Comparison of ENCODE assay signal across 34 cellular contexts in the genomic region with DNA sequence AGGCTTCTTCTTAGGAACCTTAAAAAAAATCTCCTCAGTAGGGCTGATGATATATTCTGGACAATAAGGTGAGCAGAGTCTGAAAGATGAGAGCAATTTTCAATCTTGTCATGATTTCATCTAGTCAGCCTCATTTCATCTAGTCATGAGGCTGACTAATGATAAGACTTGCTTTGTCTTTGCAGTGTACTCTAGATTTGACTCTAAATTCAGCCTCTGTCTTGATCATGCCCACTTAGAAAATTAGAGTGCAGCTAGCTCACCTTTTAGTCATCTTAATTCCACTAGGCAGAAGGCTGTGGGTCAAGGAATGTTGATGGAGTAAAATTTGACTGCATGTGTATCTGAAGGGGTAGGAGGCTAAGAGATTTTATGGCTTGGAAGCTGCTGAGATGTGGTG. TPM values are rescaled to one million over a fixed set of nuclear protein-coding genes. Genes with fewer than 3 reads are reported as not detected.
A peak's percentile ranks its signal among the peaks of the same experiment; 100 is the strongest.
DNase-seq lines count a peak whose midpoint lies in the region; ATAC-seq and TF ChIP-seq lines count a peak whose summit lies in the region.
"Had no signal": no experiment of that assay in that cellular context is flagged by ENCODE, and none has a peak within 500 bp of the region (broad histone marks: within the 10 kb centered on the region; RNA-seq: fewer than 3 reads in every experiment).

No MANE protein-coding gene starts in this region.

- H3K27ac Mint-ChIP-seq in HFFc6 = no peak overlapping the region
- H3K27ac Mint-ChIP-seq: immature natural killer cell; mesothelial cell of epicardium; T-helper 2 cell treated with Interferon-gamma antibody and Interleukin-4, amounts not matched to agents 5 μg/mL and 100 μg/mL, for 36 hours had no signal

- H3K4me3 ChIP-seq in HCT116 (replicated peaks in 1 of 2; ENCODE audit: low read depth in 1 of 2, low read length in 2 of 2) = peak overlapping the region; percentile 11 to 57
- H3K4me3 ChIP-seq in RWPE2 (ENCODE audit: severe bottlenecking) = no peak overlapping the region
- H3K4me3 ChIP-seq in ovary = no peak overlapping the region
- H3K4me3 ChIP-seq: gastrocnemius medialis, hepatocyte, testis had no signal

- no peak overlapping the region for H2AFZ ChIP-seq in HCT116 (ENCODE audit: low read depth, low read length, poor library complexity, severe bottlenecking)
- H2AFZ ChIP-seq: hepatocyte had no signal

- H3K36me3 ChIP-seq in HCT116 (ENCODE audit: control insufficient read depth in 1 of 2, insufficient read depth in 2 of 2, low read length in 2 of 2) (no peaks in the 10 kb centered on the region), RWPE2 (ENCODE audit: low read depth) (peaks cover 4% of the 10 kb centered on the region; the same call in 1 of the 2 replicates), ovary (no peaks in the 10 kb centered on the region)
- H3K36me3 ChIP-seq: gastrocnemius medialis, left lung, vagina, WERI-Rb-1 had no signal

- no peak for TF ChIP-seq EP300 in ovary (IDR thresholded peaks at IDR 0.05)

- H3K4me2 ChIP-seq in HCT116 (ENCODE audit: low read length) = peak overlapping the region; percentile 68
- H3K4me2 ChIP-seq: hepatocyte had no signal

- H3K79me2 ChIP-seq in HCT116 (ENCODE audit: insufficient read depth, low read length) = peaks cover 70% of the 10 kb centered on the region
- H3K79me2 ChIP-seq: hepatocyte had no signal

- TF ChIP-seq RAD21 in HCT116 (IDR thresholded peaks at IDR 0.05; ENCODE audit: low read depth) = no peak

- ATAC-seq in HCT116 (no peak), RWPE2 (ENCODE audit: low read depth) (peak; percentile 50), GM19351 (IDR thresholded peaks at IDR 0.05; ENCODE audit: unreplicated experiment) (no peak)
- ATAC-seq: esophagus mucosa; gastrocnemius medialis; left lung; naive thymus-derived CD8-positive, alpha-beta T cell; SK-N-SH treated with all-trans-retinoic acid at 6 μM for 48 hours had no signal

- H3K27me3 Mint-ChIP-seq in HFFc6 (ENCODE audit: insufficient read depth) = peaks cover 7% of the 10 kb centered on the region

- H3K27ac ChIP-seq in 22Rv1 = peak overlapping the region; percentile 14; the same call in 1 of the 2 replicates
- H3K27ac ChIP-seq in HCT116 (ENCODE audit: low read depth, low read length) = no peak overlapping the region
- peak overlapping the region; percentile 64 for H3K27ac ChIP-seq in RWPE2 (ENCODE audit: poor library complexity, severe bottlenecking)
- peak overlapping the region; percentile 99 for H3K27ac ChIP-seq in epithelial cell of prostate
- no peak overlapping the region for H3K27ac ChIP-seq in ovary
- H3K27ac ChIP-seq: gastrocnemius medialis, hepatocyte, left lung, testis, vagina, WERI-Rb-1 had no signal

- H3K9ac ChIP-seq in HCT116 (ENCODE audit: low read length) = peak overlapping the region; percentile 68

- no peaks in the 10 kb centered on the region for H3K27me3 ChIP-seq in HCT116 (ENCODE audit: insufficient read depth, low read length)
- no peaks in the 10 kb centered on the region for H3K27me3 ChIP-seq in RWPE2 (ENCODE audit: insufficient read depth, poor library complexity, severe bottlenecking)
- H3K27me3 ChIP-seq in ovary = no peaks in the 10 kb centered on the region
- H3K27me3 ChIP-seq: gastrocnemius medialis, hepatocyte, left lung, testis, vagina had no signal

- RAD21 ChIA-PET in HCT116 (lab: Charles Lee; ENCODE audit: low non-redundant PET in 1 of 2, low total read pairs in 2 of 2, uncharacterized antibody in 2 of 2, unreplicated experiment in 2 of 2) = interaction anchor here in 1 of 2 experiments (0.7 kb wide), 1 partner anchor 20 kb away, joined by 3 read pairs; no protein-coding TSS in a partner anchor

- TF ChIP-seq CTCF in 22Rv1 (IDR thresholded peaks at IDR 0.05) (no peak), HCT116 (IDR thresholded peaks at IDR 0.05 in 2 of 3, conservative IDR thresholded peaks at IDR 0.05 in 1 of 3; ENCODE audit: borderline replicate concordance in 1 of 3, insufficient read depth in 1 of 3, low read depth in 2 of 3, low read length in 2 of 3) (no peak), RWPE2 (IDR thresholded peaks at IDR 0.05; ENCODE audit: poor library complexity, severe bottlenecking) (no peak), HFFc6 (IDR thresholded peaks at IDR 0.05) (no peak), ovary (IDR thresholded peaks at IDR 0.05) (no peak)

- no peak overlapping the region for H3K4me3 Mint-ChIP-seq in HFFc6
- H3K4me3 Mint-ChIP-seq: immature natural killer cell; mesothelial cell of epicardium; naive thymus-derived CD8-positive, alpha-beta T cell; T-helper 2 cell treated with Interferon-gamma antibody and Interleukin-4, amounts not matched to agents 5 μg/mL and 100 μg/mL, for 36 hours had no signal

- H3K9me3 Mint-ChIP-seq in HFFc6 = no peaks in the 10 kb centered on the region
- H3K9me3 Mint-ChIP-seq: immature natural killer cell; mesothelial cell of epicardium; naive thymus-derived CD8-positive, alpha-beta T cell; T-helper 2 cell treated with Interferon-gamma antibody and Interleukin-4, amounts not matched to agents 5 μg/mL and 100 μg/mL, for 36 hours had no signal

- H3K9me2 ChIP-seq in HCT116 (ENCODE audit: insufficient read depth) = no peaks in the 10 kb centered on the region

- no TSS peak for BruUV-seq in HCT116 (replicated peaks; lab: Mats Ljungman, UMichigan)

- intact Hi-C loops in HCT116 (cut with micrococcal nuclease) = no loop called here
- intact Hi-C loops in ovary (cut with DNase I) = no loop called here

- TF ChIP-seq POLR2A in HCT116 (IDR thresholded peaks at IDR 0.05; ENCODE audit: borderline replicate concordance, extremely low read depth, insufficient read depth, insufficient read length) = no peak
- TF ChIP-seq POLR2A in ovary (IDR thresholded peaks at IDR 0.05) = no peak

- peaks cover 4 to 89% of the 10 kb centered on the region in 2 experiments; a peak in 3 of 4 replicates for H3K4me1 ChIP-seq in HCT116 (ENCODE audit: control insufficient read depth in 1 of 2, insufficient read depth in 2 of 2, low read length in 2 of 2)
- H3K4me1 ChIP-seq in RWPE2 (ENCODE audit: insufficient read depth, poor library complexity, severe bottlenecking) = peaks cover 55% of the 10 kb centered on the region
- no peaks in the 10 kb centered on the region for H3K4me1 ChIP-seq in ovary (ENCODE audit: insufficient read depth)
- H3K4me1 ChIP-seq: Caco-2, gastrocnemius medialis, left lung, testis had no signal

- POLR2A ChIA-PET in HCT116 (lab: Charles Lee) = interaction anchor here (0.9 kb wide), 1 partner anchor 12 kb away, joined by 4 read pairs; no protein-coding TSS in a partner anchor

- H3K4me1 Mint-ChIP-seq in HFFc6 (ENCODE audit: low read depth) = peaks cover 46% of the 10 kb centered on the region

- DNase-seq in HCT116 (ENCODE audit: low read depth, low spot score) (no peak), RWPE2 (ENCODE audit: low spot score) (no peak), epithelial cell of prostate (ENCODE audit: low read depth, low spot score) (no peak), HFFc6 (no peak), ovary (no peak)
- no peak for DNase-seq in effector CD8-positive, alpha-beta T cell (lab: John Stamatoyannopoulos, UW)
- DNase-seq: ACHN; activated CD8-positive, alpha-beta memory T cell treated with anti-CD3 and anti-CD28 coated beads, Interleukin-2, amount 50 U/mL, for 48 hours; activated effector memory CD4-positive, alpha-beta T cell treated with Interleukin-2 at 50 U/mL for 16 hours; Caco-2; cerebellar nuclear complex; DND-41; gastrocnemius medialis; immature natural killer cell; left lung; naive thymus-derived CD8-positive, alpha-beta T cell; NCI-H1092; NCI-H1930; NCI-H82; retina; small intestine; stimulated activated CD4-positive, alpha-beta T cell treated with anti-CD3 and anti-CD28 coated beads, Interleukin-1b, Interleukin-23, amount 100 ng/mL, for 48 hours; testis; WERI-Rb-1 had no signal

- no peaks in the 10 kb centered on the region for H3K36me3 Mint-ChIP-seq in HFFc6 (ENCODE audit: low read depth)
- H3K36me3 Mint-ChIP-seq: immature natural killer cell; mesothelial cell of epicardium; naive thymus-derived CD8-positive, alpha-beta T cell had no signal

- H4K20me1 ChIP-seq in HCT116 (ENCODE audit: insufficient read depth) = no peaks in the 10 kb centered on the region

- H3K9me3 ChIP-seq in HCT116 (ENCODE audit: control insufficient read depth in 1 of 2, insufficient read depth in 1 of 2, low read depth in 1 of 2, low read length in 2 of 2) (no peaks in the 10 kb centered on the region), RWPE2 (ENCODE audit: severe bottlenecking) (no peaks in the 10 kb centered on the region), ovary (no peaks in the 10 kb centered on the region)
- H3K9me3 ChIP-seq: Caco-2, gastrocnemius medialis, left lung, testis, vagina had no signal

- CTCF ChIA-PET in HCT116 (lab: Charles Lee) = no interaction called here

TF ChIP-seq in HCT116, 20 proteins besides CTCF, POLR2A, EP300 and RAD21:
- TF ChIP-seq FOSL1 (IDR thresholded peaks at IDR 0.05; ENCODE audit: low read depth) (0 out of 2 replicates have a peak, but pooled peaks have one; percentile 13), EZH2 (IDR thresholded peaks at IDR 0.05) (no peak), ELF1 (IDR thresholded peaks at IDR 0.05; ENCODE audit: borderline replicate concordance, low read depth) (no peak)
- TF ChIP-seq, protein P1, sequence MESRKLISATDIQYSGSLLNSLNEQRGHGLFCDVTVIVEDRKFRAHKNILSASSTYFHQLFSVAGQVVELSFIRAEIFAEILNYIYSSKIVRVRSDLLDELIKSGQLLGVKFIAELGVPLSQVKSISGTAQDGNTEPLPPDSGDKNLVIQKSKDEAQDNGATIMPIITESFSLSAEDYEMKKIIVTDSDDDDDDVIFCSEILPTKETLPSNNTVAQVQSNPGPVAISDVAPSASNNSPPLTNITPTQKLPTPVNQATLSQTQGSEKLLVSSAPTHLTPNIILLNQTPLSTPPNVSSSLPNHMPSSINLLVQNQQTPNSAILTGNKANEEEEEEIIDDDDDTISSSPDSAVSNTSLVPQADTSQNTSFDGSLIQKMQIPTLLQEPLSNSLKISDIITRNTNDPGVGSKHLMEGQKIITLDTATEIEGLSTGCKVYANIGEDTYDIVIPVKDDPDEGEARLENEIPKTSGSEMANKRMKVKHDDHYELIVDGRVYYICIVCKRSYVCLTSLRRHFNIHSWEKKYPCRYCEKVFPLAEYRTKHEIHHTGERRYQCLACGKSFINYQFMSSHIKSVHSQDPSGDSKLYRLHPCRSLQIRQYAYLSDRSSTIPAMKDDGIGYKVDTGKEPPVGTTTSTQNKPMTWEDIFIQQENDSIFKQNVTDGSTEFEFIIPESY (IDR thresholded peaks at IDR 0.05; ENCODE audit: extremely low read depth, insufficient replicate concordance, low read length) = no peak

RNA-seq across cellular contexts. Expression of a gene that starts 5.5 kb away (rescaled TPM):
- total RNA-seq in HCT116 (2021; ENCODE audit: unreplicated experiment) (51.5 TPM), ovary (100 to 1,000 TPM in 1 of 7 donors, 10 to 100 TPM in 1, 1 to 10 TPM in 3, under 1 TPM in 1, not detected in 1; 0.35 to 102 (median 9.0) TPM)
- 58.5 and 60.4 TPM in 2 replicates for polyA plus RNA-seq in HCT116 (2012)
- under 1 TPM in 1 of 6 experiments, not detected in 5; 0.09 TPM for total RNA-seq in HFFc6 (2021; fragmentation: NEBNext Ultra II Directional; extraction: Animal tissue kit (Norgen Biotek cat#: 25700))
- polyA plus RNA-seq in ovary = under 1 TPM; 0.06 to 0.13 TPM
- total RNA-seq: LHCN-M2; naive thymus-derived CD8-positive, alpha-beta T cell had no signal
- polyA plus RNA-seq: BJ; immature natural killer cell; naive thymus-derived CD8-positive, alpha-beta T cell had no signal

Comparison
In these comparisons a context has a peak if more than half of its experiments do, and no peak if none do; other contexts are left out.
1. H3K27ac ChIP-seq: peak in 22Rv1 (single experiment), RWPE2 (single experiment) and epithelial cell of prostate (single experiment); none in HCT116 (single experiment) and ovary (0 of 2).
2. H3K4me3 ChIP-seq: peak in HCT116 (2 of 2); none in RWPE2 (single experiment) and ovary (single experiment).